Comparison of ENCODE assay signal across 15 cellular contexts in the genomic region with DNA sequence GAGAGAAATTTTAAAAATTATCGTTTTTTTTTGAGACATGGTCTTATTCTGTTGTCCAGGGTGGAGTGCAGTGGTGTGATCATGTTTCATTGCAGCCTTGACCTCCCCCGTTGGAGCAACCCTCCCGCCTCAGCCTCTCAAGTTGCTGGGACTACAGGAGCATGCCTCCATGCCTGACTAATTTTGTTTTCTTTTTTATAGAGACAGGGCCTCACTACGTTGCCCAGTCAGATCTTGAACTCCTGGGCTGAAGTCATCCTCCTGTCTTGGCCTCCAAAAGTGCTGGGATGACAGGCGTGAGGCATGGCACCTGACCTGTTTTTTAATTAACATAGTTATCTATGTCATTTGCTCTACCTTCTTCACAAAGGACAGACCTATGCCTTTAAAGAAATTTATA. TPM values are rescaled to one million over a fixed set of nuclear protein-coding genes. Genes with fewer than 3 reads are reported as not detected.
A peak's percentile ranks its signal among the peaks of the same experiment; 100 is the strongest.
DNase-seq lines count a peak whose midpoint lies in the region; ATAC-seq and TF ChIP-seq lines count a peak whose summit lies in the region.
"Had no signal": no experiment of that assay in that cellular context is flagged by ENCODE, and none has a peak within 500 bp of the region (broad histone marks: within the 10 kb centered on the region; RNA-seq: fewer than 3 reads in every experiment).

No MANE protein-coding gene starts in this region.

- H3K4me1 Mint-ChIP-seq in activated CD4-positive, alpha-beta T cell treated with anti-CD3 and anti-CD28 coated beads, Interleukin-2, amount 10 ng/mL, durations not matched to agents 24 days and 14 days: peaks cover 42% of the 10 kb centered on the region
- peaks cover 49% of the 10 kb centered on the region for H3K4me1 Mint-ChIP-seq in activated T-helper 2 cell treated with anti-CD3 and anti-CD28 coated beads, Interferon-gamma antibody, Interleukin-2, Interleukin-4, amounts not matched to agents 10 μg/mL and 5 μg/mL and 100 μg/mL, durations not matched to agents 14 hours and 24 hours and 36 hours (ENCODE audit: low read depth)
- peaks cover 25% of the 10 kb centered on the region for H3K4me1 Mint-ChIP-seq in neural progenitor cell

- intact Hi-C loops in activated CD4-positive, alpha-beta T cell treated with anti-CD3 and anti-CD28 coated beads, Interleukin-2, amount 10 ng/mL, durations not matched to agents 24 days and 14 days (cut with micrococcal nuclease): loop anchor here (1.0 kb wide), 1 partner anchor 10 kb away; no protein-coding TSS in a partner anchor
- intact Hi-C loops in activated T-helper 2 cell treated with anti-CD3 and anti-CD28 coated beads, Interferon-gamma antibody, Interleukin-2, Interleukin-4, amounts not matched to agents 10 μg/mL and 5 μg/mL and 100 μg/mL, durations not matched to agents 14 hours and 24 hours and 36 hours (cut with micrococcal nuclease): no loop called here

- H3K4me3 ChIP-seq in Karpas-422 (ENCODE audit: low read length) (no peak overlapping the region), neural progenitor cell (no peak overlapping the region)
- H3K4me3 ChIP-seq: skin epidermis, testis had no signal

- DNase-seq in activated CD4-positive, alpha-beta T cell treated with anti-CD3 and anti-CD28 coated beads, Interleukin-2, amount 10 ng/mL, durations not matched to agents 24 days and 14 days: no peak
- no peak for DNase-seq in activated CD4-positive, alpha-beta T cell treated with anti-CD3 and anti-CD28 coated beads for 4 hours
- no peak for DNase-seq in Karpas-422
- DNase-seq in activated T-helper 2 cell treated with anti-CD3 and anti-CD28 coated beads, Interferon-gamma antibody, Interleukin-2, Interleukin-4, amounts not matched to agents 10 μg/mL and 5 μg/mL and 100 μg/mL, durations not matched to agents 14 hours and 24 hours and 36 hours (ENCODE audit: low spot score): no peak
- no peak for DNase-seq in neural progenitor cell (ENCODE audit: low spot score)
- no peak for DNase-seq in NCI-H1092 (lab: John Stamatoyannopoulos, UW)
- DNase-seq: cortex of kidney, mammary epithelial cell, NCI-H1436 treated with DMSO at 0.1 percent for 48 hours, NCI-H524, RPMI8226, testis had no signal

- H3K4me2 ChIP-seq in Karpas-422 (ENCODE audit: low read depth, low read length, poor library complexity, severe bottlenecking) (peak overlapping the region; percentile 77), neural progenitor cell (peak overlapping the region; percentile 92)

- H4K20me1 ChIP-seq in Karpas-422 (ENCODE audit: insufficient read depth, low read depth, low read length) (peaks cover 24% of the 10 kb centered on the region; the same call in 1 of the 2 replicates), neural progenitor cell (ENCODE audit: low read depth) (peaks cover 39% of the 10 kb centered on the region)

- no peaks in the 10 kb centered on the region for H3K27me3 Mint-ChIP-seq in activated CD4-positive, alpha-beta T cell treated with anti-CD3 and anti-CD28 coated beads, Interleukin-2, amount 10 ng/mL, durations not matched to agents 24 days and 14 days
- no peaks in the 10 kb centered on the region for H3K27me3 Mint-ChIP-seq in activated T-helper 2 cell treated with anti-CD3 and anti-CD28 coated beads, Interferon-gamma antibody, Interleukin-2, Interleukin-4, amounts not matched to agents 10 μg/mL and 5 μg/mL and 100 μg/mL, durations not matched to agents 14 hours and 24 hours and 36 hours (ENCODE audit: low read depth)
- peaks cover 2% of the 10 kb centered on the region for H3K27me3 Mint-ChIP-seq in neural progenitor cell (ENCODE audit: insufficient read depth, low read depth)

- H3K27ac ChIP-seq in Karpas-422 (ENCODE audit: low read length): no peak overlapping the region
- no peak overlapping the region for H3K27ac ChIP-seq in neural progenitor cell
- H3K27ac ChIP-seq: skin epidermis, testis had no signal

- H3K9ac ChIP-seq in Karpas-422 (ENCODE audit: low read length) (no peak overlapping the region), neural progenitor cell (no peak overlapping the region)

- ATAC-seq in GM21528 (IDR thresholded peaks at IDR 0.05; ENCODE audit: low FRiP score, unreplicated experiment) (no peak), GM18502 (IDR thresholded peaks at IDR 0.05; ENCODE audit: poor library complexity, unreplicated experiment) (no peak)

- H3K9me3 ChIP-seq in Karpas-422 (ENCODE audit: low read length) (no peaks in the 10 kb centered on the region), neural progenitor cell (ENCODE audit: low read depth) (no peaks in the 10 kb centered on the region)
- H3K9me3 ChIP-seq: testis had no signal

- H3K27me3 ChIP-seq in Karpas-422 (ENCODE audit: low read length) (no peaks in the 10 kb centered on the region), neural progenitor cell (no peaks in the 10 kb centered on the region)
- H3K27me3 ChIP-seq: testis had no signal

- peaks cover 47% of the 10 kb centered on the region for H3K36me3 Mint-ChIP-seq in activated CD4-positive, alpha-beta T cell treated with anti-CD3 and anti-CD28 coated beads, Interleukin-2, amount 10 ng/mL, durations not matched to agents 24 days and 14 days (ENCODE audit: low read depth)
- H3K36me3 Mint-ChIP-seq in activated T-helper 2 cell treated with anti-CD3 and anti-CD28 coated beads, Interferon-gamma antibody, Interleukin-2, Interleukin-4, amounts not matched to agents 10 μg/mL and 5 μg/mL and 100 μg/mL, durations not matched to agents 14 hours and 24 hours and 36 hours (ENCODE audit: low read depth): peaks cover 55% of the 10 kb centered on the region
- peaks cover 33% of the 10 kb centered on the region for H3K36me3 Mint-ChIP-seq in neural progenitor cell

- H3K4me3 Mint-ChIP-seq in activated CD4-positive, alpha-beta T cell treated with anti-CD3 and anti-CD28 coated beads, Interleukin-2, amount 10 ng/mL, durations not matched to agents 24 days and 14 days: peak overlapping the region; percentile 91
- peak overlapping the region; percentile 82 for H3K4me3 Mint-ChIP-seq in activated T-helper 2 cell treated with anti-CD3 and anti-CD28 coated beads, Interferon-gamma antibody, Interleukin-2, Interleukin-4, amounts not matched to agents 10 μg/mL and 5 μg/mL and 100 μg/mL, durations not matched to agents 14 hours and 24 hours and 36 hours (ENCODE audit: low read depth)
- no peak overlapping the region for H3K4me3 Mint-ChIP-seq in neural progenitor cell

- no peaks in the 10 kb centered on the region for H3K9me2 ChIP-seq in Karpas-422 (replicated peaks; ENCODE audit: insufficient read depth, low read length)

- H3K36me3 ChIP-seq in Karpas-422 (ENCODE audit: insufficient read depth, low read length) (peaks cover 37% of the 10 kb centered on the region; the same call in 1 of the 2 replicates), neural progenitor cell (no peaks in the 10 kb centered on the region)

- H3K79me2 ChIP-seq in Karpas-422 (ENCODE audit: low read length): peaks cover 74% of the 10 kb centered on the region
- H3K79me2 ChIP-seq in neural progenitor cell (ENCODE audit: low read depth): peaks cover 76% of the 10 kb centered on the region

- peaks cover 20% of the 10 kb centered on the region for H3K4me1 ChIP-seq in Karpas-422 (ENCODE audit: low read length)
- H3K4me1 ChIP-seq in neural progenitor cell: peaks cover 14% of the 10 kb centered on the region

- H3F3A ChIP-seq in neural progenitor cell (ENCODE audit: low read depth): peaks cover 28% of the 10 kb centered on the region

- H3K27ac Mint-ChIP-seq in activated CD4-positive, alpha-beta T cell treated with anti-CD3 and anti-CD28 coated beads, Interleukin-2, amount 10 ng/mL, durations not matched to agents 24 days and 14 days: no peak overlapping the region
- peak overlapping the region; percentile 20 for H3K27ac Mint-ChIP-seq in activated T-helper 2 cell treated with anti-CD3 and anti-CD28 coated beads, Interferon-gamma antibody, Interleukin-2, Interleukin-4, amounts not matched to agents 10 μg/mL and 5 μg/mL and 100 μg/mL, durations not matched to agents 14 hours and 24 hours and 36 hours
- H3K27ac Mint-ChIP-seq in neural progenitor cell: no peak overlapping the region

- no peaks in the 10 kb centered on the region for H3K9me3 Mint-ChIP-seq in activated CD4-positive, alpha-beta T cell treated with anti-CD3 and anti-CD28 coated beads, Interleukin-2, amount 10 ng/mL, durations not matched to agents 24 days and 14 days
- H3K9me3 Mint-ChIP-seq in activated T-helper 2 cell treated with anti-CD3 and anti-CD28 coated beads, Interferon-gamma antibody, Interleukin-2, Interleukin-4, amounts not matched to agents 10 μg/mL and 5 μg/mL and 100 μg/mL, durations not matched to agents 14 hours and 24 hours and 36 hours: no peaks in the 10 kb centered on the region
- no peaks in the 10 kb centered on the region for H3K9me3 Mint-ChIP-seq in neural progenitor cell

- TF ChIP-seq CTCF in neural progenitor cell (IDR thresholded peaks at IDR 0.05): no peak

- H2AFZ ChIP-seq in Karpas-422 (ENCODE audit: low read length) (no peak overlapping the region), neural progenitor cell (replicated peaks) (no peak overlapping the region)

RNA-seq across cellular contexts. Expression of a gene that starts 3.5 kb away (rescaled TPM):
- total RNA-seq in activated CD4-positive, alpha-beta T cell treated with anti-CD3 and anti-CD28 coated beads, Interleukin-2, amount 10 ng/mL, durations not matched to agents 24 days and 14 days: 81.0 and 103 TPM in 2 replicates
- total RNA-seq in Karpas-422 (2014; rRNA removed; shearing (Covaris generic); ENCODE audit: low replicate concordance): 21.8 and 34.0 TPM in 2 replicates
- 84.9 and 100 TPM in 2 replicates for total RNA-seq in activated T-helper 2 cell treated with anti-CD3 and anti-CD28 coated beads, Interferon-gamma antibody, Interleukin-2, Interleukin-4, amounts not matched to agents 10 μg/mL and 5 μg/mL and 100 μg/mL, durations not matched to agents 14 hours and 24 hours and 36 hours
- total RNA-seq in neural progenitor cell (ENCODE audit: low replicate concordance): 69.4 and 83.8 TPM in 2 replicates
